ENCODE assay signal across 24 cellular contexts in genomic region chr7:79734158-79734557, GRCh38.
"Had no signal": no experiment of that assay in that cellular context is flagged by ENCODE, and none has a peak within 500 bp of the region (broad histone marks: within the 10 kb centered on the region; RNA-seq: fewer than 3 reads in every experiment).

No MANE protein-coding gene starts in this region.

- H3K27me3 ChIP-seq: heart right ventricle, stomach, thyroid gland, upper lobe of left lung had no signal

- H3K4me1 ChIP-seq: heart right ventricle, stomach, thyroid gland, upper lobe of left lung had no signal

- H3K4me3 Mint-ChIP-seq: activated B cell treated with CpG ODN at 0.5 μM for 24 hours; activated CD8-positive, alpha-beta T cell treated with anti-CD3 and anti-CD28 coated beads for 36 hours; activated naive CD4-positive, alpha-beta T cell treated with anti-CD3 and anti-CD28 coated beads, Interleukin-2, amount 50 U/mL, for 24 hours; activated naive CD8-positive, alpha-beta T cell treated with anti-CD3 and anti-CD28 coated beads, Interleukin-2, amount 50 U/mL, for 24 hours; brain; effector memory CD8-positive, alpha-beta T cell; nephron; stimulated activated naive B cell treated with anti-CD40 and anti-IgM and Interleukin-4, amounts not matched to agents 10 μg/mL and 1 μg/mL and 100 μg/mL, for 72 hours had no signal

- H3K27ac ChIP-seq: heart right ventricle, stomach, thyroid gland, upper lobe of left lung had no signal

- H3K4me3 ChIP-seq: heart right ventricle, stomach, thyroid gland, upper lobe of left lung had no signal

- H3K36me3 Mint-ChIP-seq: brain; stimulated activated naive B cell treated with anti-CD40 and anti-IgM and Interleukin-4, amounts not matched to agents 10 μg/mL and 1 μg/mL and 100 μg/mL, for 72 hours had no signal

- H3K27me3 Mint-ChIP-seq: activated B cell treated with CpG ODN at 0.5 μM for 24 hours; activated CD8-positive, alpha-beta T cell treated with anti-CD3 and anti-CD28 coated beads for 36 hours; activated naive CD4-positive, alpha-beta T cell treated with anti-CD3 and anti-CD28 coated beads, Interleukin-2, amount 50 U/mL, for 24 hours; activated naive CD8-positive, alpha-beta T cell treated with anti-CD3 and anti-CD28 coated beads, Interleukin-2, amount 50 U/mL, for 24 hours; effector memory CD8-positive, alpha-beta T cell; stimulated activated naive B cell treated with anti-CD40 and anti-IgM and Interleukin-4, amounts not matched to agents 10 μg/mL and 1 μg/mL and 100 μg/mL, for 72 hours had no signal

- H3K4me1 Mint-ChIP-seq: activated B cell treated with CpG ODN at 0.5 μM for 24 hours; activated naive CD4-positive, alpha-beta T cell treated with anti-CD3 and anti-CD28 coated beads, Interleukin-2, amount 50 U/mL, for 24 hours; activated naive CD8-positive, alpha-beta T cell treated with anti-CD3 and anti-CD28 coated beads, Interleukin-2, amount 50 U/mL, for 24 hours; brain; nephron; stimulated activated naive B cell treated with anti-CD40 and anti-IgM and Interleukin-4, amounts not matched to agents 10 μg/mL and 1 μg/mL and 100 μg/mL, for 72 hours had no signal

- H3K27ac Mint-ChIP-seq: activated B cell treated with CpG ODN at 0.5 μM for 24 hours; activated CD8-positive, alpha-beta T cell treated with anti-CD3 and anti-CD28 coated beads for 36 hours; activated naive CD4-positive, alpha-beta T cell treated with anti-CD3 and anti-CD28 coated beads, Interleukin-2, amount 50 U/mL, for 24 hours; activated naive CD8-positive, alpha-beta T cell treated with anti-CD3 and anti-CD28 coated beads, Interleukin-2, amount 50 U/mL, for 24 hours; activated T-helper 2 cell treated with anti-CD3 and anti-CD28 coated beads, Interferon-gamma antibody, Interleukin-2, Interleukin-4, amounts not matched to agents 10 μg/mL and 5 μg/mL and 100 μg/mL, durations not matched to agents 14 hours and 24 hours and 36 hours; brain; effector memory CD8-positive, alpha-beta T cell; nephron; stimulated activated naive B cell treated with anti-CD40 and anti-IgM and Interleukin-4, amounts not matched to agents 10 μg/mL and 1 μg/mL and 100 μg/mL, for 72 hours had no signal

- DNase-seq: activated B cell treated with CpG ODN at 0.5 μM for 24 hours; activated CD4-positive, alpha-beta T cell treated with anti-CD3 and anti-CD28 coated beads, Interleukin-2, amount 50 U/mL, for 1 hour; activated CD8-positive, alpha-beta T cell treated with anti-CD3 and anti-CD28 coated beads for 36 hours; activated naive CD8-positive, alpha-beta T cell treated with anti-CD3 and anti-CD28 coated beads, Interleukin-2, amount 50 U/mL, for 24 hours; activated T-cell treated with anti-CD3 and anti-CD28 coated beads, Interleukin-2, amount 50 U/mL, for 48 hours; cortex of kidney; effector memory CD8-positive, alpha-beta T cell; foreskin fibroblast; heart right ventricle; left cardiac atrium; left ventricle myocardium superior; posterior cingulate gyrus; right cardiac atrium; stimulated activated CD4-positive, alpha-beta T cell treated with anti-CD3 and anti-CD28 coated beads, Interleukin-15, amount 100 ng/mL, for 24 hours; stimulated activated CD4-positive, alpha-beta T cell treated with anti-CD3 and anti-CD28 coated beads, Interleukin-2, amount 100 ng/mL, for 24 hours; stimulated activated naive B cell treated with anti-CD40 and anti-IgM and Interleukin-4, amounts not matched to agents 10 μg/mL and 1 μg/mL and 100 μg/mL, for 72 hours; stomach; thyroid gland; upper lobe of left lung had no signal

- ATAC-seq: activated CD8-positive, alpha-beta T cell treated with anti-CD3 and anti-CD28 coated beads for 36 hours; activated naive CD8-positive, alpha-beta T cell treated with anti-CD3 and anti-CD28 coated beads, Interleukin-2, amount 50 U/mL, for 24 hours; effector memory CD8-positive, alpha-beta T cell; esophagus mucosa; heart right ventricle; left cardiac atrium; left ventricle myocardium superior; right cardiac atrium; stimulated activated naive B cell treated with anti-CD40 and anti-IgM and Interleukin-4, amounts not matched to agents 10 μg/mL and 1 μg/mL and 100 μg/mL, for 72 hours had no signal
